In the genomic region with DNA sequence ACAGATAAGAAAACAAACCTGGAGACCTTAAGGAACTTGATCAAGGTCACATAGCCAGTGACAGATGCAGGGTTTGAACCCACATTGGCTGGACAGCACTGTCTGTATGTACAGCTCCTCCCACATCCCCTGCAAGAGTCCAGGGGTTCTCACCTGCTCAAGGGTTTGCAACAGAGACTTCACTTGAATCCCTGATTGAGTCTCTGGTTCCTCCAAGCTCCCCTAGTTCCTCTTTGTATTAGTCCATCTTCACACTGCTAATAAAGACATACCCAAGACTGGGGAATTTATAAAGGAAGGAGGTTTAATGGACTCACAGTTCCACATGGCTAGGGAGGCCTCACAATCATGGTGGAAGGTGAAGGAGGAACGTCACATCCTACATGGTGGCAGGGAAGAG, we compare ENCODE assay signal across 16 cellular contexts.
DNase-seq lines count a peak whose midpoint lies in the region; ATAC-seq and TF ChIP-seq lines count a peak whose summit lies in the region.
"Had no signal": no experiment of that assay in that cellular context is flagged by ENCODE, and none has a peak within 500 bp of the region (broad histone marks: within the 10 kb centered on the region; RNA-seq: fewer than 3 reads in every experiment).

No MANE protein-coding gene starts in this region.

- ATAC-seq in HG02642 (IDR thresholded peaks at IDR 0.05; ENCODE audit: poor library complexity, unreplicated experiment), result peak; percentile 7
- ATAC-seq in HG03460 (IDR thresholded peaks at IDR 0.05; ENCODE audit: unreplicated experiment), result peak; percentile 13
- ATAC-seq: activated CD8-positive, alpha-beta T cell treated with anti-CD3 and anti-CD28 coated beads, Interleukin-2, amount 10 ng/mL, durations not matched to agents 7 days and 5 days had no signal

- no peaks in the 10 kb centered on the region for H3K9me3 Mint-ChIP-seq in nephron progenitor cell

- peaks cover 29% of the 10 kb centered on the region for H3K27me3 Mint-ChIP-seq in nephron progenitor cell (ENCODE audit: low read depth, poor library complexity)
- H3K27me3 Mint-ChIP-seq: brain had no signal

- DNase-seq in NOMO-1 treated with DMSO at 0.1 percent for 48 hours (lab: John Stamatoyannopoulos, UW; ENCODE audit: unreplicated experiment), result peak; percentile 28
- DNase-seq in NOMO-1 treated with dmso at 0.1 percent for 144 hours (lab: John Stamatoyannopoulos, UW; ENCODE audit: unreplicated experiment), result no peak
- DNase-seq in midbrain (lab: John Stamatoyannopoulos, UW), result peak; percentile 1
- no peak for DNase-seq in DMS153 treated with DMSO at 0.1 percent for 48 hours (lab: John Stamatoyannopoulos, UW; ENCODE audit: unreplicated experiment)
- DNase-seq in NCI-H1436 treated with DMSO at 0.1 percent for 48 hours (lab: John Stamatoyannopoulos, UW), result no peak
- no peak for DNase-seq in nephron progenitor cell
- DNase-seq: activated CD8-positive, alpha-beta T cell treated with anti-CD3 and anti-CD28 coated beads, Interleukin-2, amount 10 ng/mL, durations not matched to agents 7 days and 5 days; Caco-2; effector CD8-positive, alpha-beta T cell; mesenchymal stem cell; NCI-H1092 treated with DMSO at 0.1 percent for 48 hours; NCI-H69; testis had no signal

- no peak overlapping the region for H3K27ac Mint-ChIP-seq in nephron progenitor cell
- H3K27ac Mint-ChIP-seq: activated CD8-positive, alpha-beta T cell treated with anti-CD3 and anti-CD28 coated beads, Interleukin-2, amount 10 ng/mL, durations not matched to agents 7 days and 5 days; brain had no signal

- peaks cover 6% of the 10 kb centered on the region for H3K4me1 Mint-ChIP-seq in nephron progenitor cell

- H3K36me3 Mint-ChIP-seq in nephron progenitor cell (ENCODE audit: low read depth), result no peaks in the 10 kb centered on the region
- H3K36me3 Mint-ChIP-seq: brain had no signal

- TF ChIP-seq CTCF in nephron progenitor cell (IDR thresholded peaks at IDR 0.05), result no peak

- H3K4me3 Mint-ChIP-seq in nephron progenitor cell, result no peak overlapping the region
- H3K4me3 Mint-ChIP-seq: brain had no signal

Comparison
In these comparisons a context has a peak if more than half of its experiments do, and no peak if none do; other contexts are left out.
1. DNase-seq: peak in NOMO-1 treated with DMSO at 0.1 percent for 48 hours (single experiment) and midbrain (single experiment); none in NOMO-1 treated with dmso at 0.1 percent for 144 hours (single experiment), DMS153 treated with DMSO at 0.1 percent for 48 hours (single experiment), NCI-H1436 treated with DMSO at 0.1 percent for 48 hours (single experiment) and nephron progenitor cell (single experiment).